Comparison of ENCODE assay signal across 8 cellular contexts in genomic region chr9:77475641-77476473, GRCh38.
A peak's percentile ranks its signal among the peaks of the same experiment; 100 is the strongest.
DNase-seq lines count a peak whose midpoint lies in the region; ATAC-seq lines count a peak whose summit lies in the region.

No MANE protein-coding gene starts in this region.

- H3K27ac Mint-ChIP-seq in stimulated activated naive CD8-positive, alpha-beta T cell treated with anti-CD3 and anti-CD28 coated beads, Interleukin-15, amount 100 ng/mL, for 72 hours, result peak overlapping the region; percentile 95 to 97

- intact Hi-C loops in head of caudate nucleus (cut with DNase I), result no loop called here

- peak; percentile 79 for ATAC-seq in HG03060 (IDR thresholded peaks at IDR 0.05; ENCODE audit: low read depth, unreplicated experiment)
- ATAC-seq in stimulated activated naive CD8-positive, alpha-beta T cell treated with anti-CD3 and anti-CD28 coated beads, Interleukin-15, amount 100 ng/mL, for 72 hours, result peak; percentile 99

- H3K27me3 Mint-ChIP-seq in stimulated activated naive CD8-positive, alpha-beta T cell treated with anti-CD3 and anti-CD28 coated beads, Interleukin-15, amount 100 ng/mL, for 72 hours, result no peaks in the 10 kb centered on the region

- DNase-seq in NK-92 treated with Interleukin-12 subunit alpha and Interleukin-12 subunit beta, amount 100 ng/mL, for 24 hours (lab: John Stamatoyannopoulos, UW), result peak; percentile 18
- DNase-seq in NK-92 (lab: John Stamatoyannopoulos, UW; ENCODE audit: unreplicated experiment) (no peak), T-helper 22 cell (ENCODE audit: low read depth) (peak; percentile 6), fibroblast of peridontal ligament (ENCODE audit: extremely low read depth) (peak; percentile 55), AG08396 (ENCODE audit: low spot score) (no peak), head of caudate nucleus (no peak)
- DNase-seq in stimulated activated naive CD8-positive, alpha-beta T cell treated with anti-CD3 and anti-CD28 coated beads, Interleukin-15, amount 100 ng/mL, for 72 hours, result peak; percentile 43 to 78

- peaks cover 5 to 10% of the 10 kb centered on the region in 2 donors for H3K9me3 Mint-ChIP-seq in stimulated activated naive CD8-positive, alpha-beta T cell treated with anti-CD3 and anti-CD28 coated beads, Interleukin-15, amount 100 ng/mL, for 72 hours

- H3K4me1 Mint-ChIP-seq in stimulated activated naive CD8-positive, alpha-beta T cell treated with anti-CD3 and anti-CD28 coated beads, Interleukin-15, amount 100 ng/mL, for 72 hours, result peaks cover 28% of the 10 kb centered on the region

- H3K4me3 Mint-ChIP-seq in stimulated activated naive CD8-positive, alpha-beta T cell treated with anti-CD3 and anti-CD28 coated beads, Interleukin-15, amount 100 ng/mL, for 72 hours, result peak overlapping the region; percentile 60 to 70

Comparison
In these comparisons a context has a peak if more than half of its experiments do, and no peak if none do; other contexts are left out.
1. DNase-seq: peak in NK-92 treated with Interleukin-12 subunit alpha and Interleukin-12 subunit beta, amount 100 ng/mL, for 24 hours (single experiment), T-helper 22 cell (single experiment), fibroblast of peridontal ligament (single experiment) and stimulated activated naive CD8-positive, alpha-beta T cell treated with anti-CD3 and anti-CD28 coated beads, Interleukin-15, amount 100 ng/mL, for 72 hours (2 of 2); none in NK-92 (single experiment), AG08396 (single experiment) and head of caudate nucleus (0 of 42).